1 cellular context compared by ENCODE assay signal in genomic region chr12:121888478-121889266, GRCh38.
TF ChIP-seq lines count a peak whose summit lies in the region.

Gene PSMD9 (plus strand): TSS chr12:121888790. CDS start chr12:121888857, 67 bp downstream.

TF ChIP-seq in GM12878, 131 proteins besides CTCF, POLR2A, EP300 and RAD21 (continued from another document and continues in another):
- TF ChIP-seq KLF5 (IDR thresholded peaks at IDR 0.05; ENCODE audit: partially characterized antibody) (peak; percentile 91), CBX3 (IDR thresholded peaks at IDR 0.05; ENCODE audit: borderline replicate concordance, low read depth) (no peak), JUNB (IDR thresholded peaks at IDR 0.05) (peak; percentile 62; the same call in 1 of the 2 replicates), TARDBP (IDR thresholded peaks at IDR 0.05; ENCODE audit: borderline replicate concordance) (no peak; the same call in 1 of the 2 replicates), TBL1XR1 (IDR thresholded peaks at IDR 0.05; ENCODE audit: low read depth, low read length) (0 out of 2 replicates have a peak, but pooled peaks have one; percentile 69), NR2F1 (conservative IDR thresholded peaks at IDR 0.05) (peak; percentile 76), E4F1 (IDR thresholded peaks at IDR 0.05; ENCODE audit: borderline replicate concordance, partially characterized antibody) (no peak), KAT2A (conservative IDR thresholded peaks at IDR 0.05; ENCODE audit: control insufficient read depth, low read depth, low read length) (no peak), SUPT20H (IDR thresholded peaks at IDR 0.05; ENCODE audit: borderline replicate concordance, control insufficient read depth, low read depth, low read length) (no peak), MTA2 (IDR thresholded peaks at IDR 0.05; ENCODE audit: low read depth) (peak; percentile 85), CREB1 (IDR thresholded peaks at IDR 0.05; ENCODE audit: low read depth) (peak; percentile 71; the same call in 1 of the 2 replicates), STAT1 (conservative IDR thresholded peaks at IDR 0.05) (0 out of 2 replicates have a peak, but pooled peaks have one; percentile 24), MEF2B (IDR thresholded peaks at IDR 0.05; ENCODE audit: partially characterized antibody, poor library complexity, severe bottlenecking) (peak; percentile 80), GATAD2B (conservative IDR thresholded peaks at IDR 0.05; ENCODE audit: low read depth) (peak; percentile 73), PRDM15 (CRISPR knock-in tag; IDR thresholded peaks at IDR 0.05) (no peak), CBX5 (IDR thresholded peaks at IDR 0.05; ENCODE audit: low read depth) (no peak), BHLHE40 (IDR thresholded peaks at IDR 0.05; ENCODE audit: borderline replicate concordance in 1 of 2, low read depth in 2 of 2, low read length in 1 of 2) (peak; percentile 99), DPF2 (IDR thresholded peaks at IDR 0.05) (peak; percentile 74), USF2 (IDR thresholded peaks at IDR 0.05; ENCODE audit: borderline replicate concordance, low read depth, low read length) (peak; percentile 88), MYC (IDR thresholded peaks at IDR 0.05; ENCODE audit: insufficient read depth, insufficient read length, insufficient replicate concordance, low read length, severe bottlenecking) (peak; percentile 90), MTA3 (IDR thresholded peaks at IDR 0.05; ENCODE audit: borderline replicate concordance, low read length) (no peak; the same call in 1 of the 2 replicates), PBX3 (IDR thresholded peaks at IDR 0.05; ENCODE audit: insufficient replicate concordance, low read depth, low read length) (no peak), SMAD5 (IDR thresholded peaks at IDR 0.05; ENCODE audit: low read depth) (peak; percentile 38; the same call in 1 of the 2 replicates), CHD4 (IDR thresholded peaks at IDR 0.05) (no peak), CHD2 (IDR thresholded peaks at IDR 0.05; ENCODE audit: borderline replicate concordance, low read depth, low read length) (peak; percentile 77), RUNX3 (IDR thresholded peaks at IDR 0.05; ENCODE audit: low read length) (peak; percentile 84), IRF4 (IDR thresholded peaks at IDR 0.05; ENCODE audit: low read depth, low read length) (no peak), BRCA1 (IDR thresholded peaks at IDR 0.05; ENCODE audit: low read depth, low read length) (0 out of 2 replicates have a peak, but pooled peaks have one; percentile 16), BCL3 (IDR thresholded peaks at IDR 0.05; ENCODE audit: borderline replicate concordance, insufficient read depth, low read depth, low read length, poor library complexity, severe bottlenecking) (no peak), CBFB (IDR thresholded peaks at IDR 0.05; ENCODE audit: low read depth) (peak; percentile 58; the same call in 1 of the 2 replicates), CHD1 (IDR thresholded peaks at IDR 0.05; ENCODE audit: low read depth, low read length) (no peak), PML (IDR thresholded peaks at IDR 0.05; ENCODE audit: low read length) (peak; percentile 91), YY1 (IDR thresholded peaks at IDR 0.05; ENCODE audit: low read depth, low read length) (peak; percentile 89), CEBPB (IDR thresholded peaks at IDR 0.05; ENCODE audit: borderline replicate concordance in 1 of 2, low read depth in 2 of 2, low read length in 2 of 2) (no peak), BCL11A (IDR thresholded peaks at IDR 0.05; ENCODE audit: low read depth, low read length) (no peak), ZNF622 (IDR thresholded peaks at IDR 0.05) (no peak), TCF3 (IDR thresholded peaks at IDR 0.05; ENCODE audit: borderline replicate concordance, insufficient read depth, low read depth, low read length) (0 out of 2 replicates have a peak, but pooled peaks have one; percentile 32), ZNF687 (IDR thresholded peaks at IDR 0.05) (peak; percentile 95), SREBF2 (IDR thresholded peaks at IDR 0.05; ENCODE audit: low read length) (no peak), IKZF1 (conservative IDR thresholded peaks at IDR 0.05) (peak; percentile 86), HDGF (IDR thresholded peaks at IDR 0.05) (peak; percentile 69; the same call in 1 of the 2 replicates), ZBTB33 (IDR thresholded peaks at IDR 0.05) (no peak), POLR2AphosphoS5 (IDR thresholded peaks at IDR 0.05; ENCODE audit: low read length) (peak; percentile 79), NFYA (IDR thresholded peaks at IDR 0.05; ENCODE audit: borderline replicate concordance, low read depth, low read length) (no peak), CREM (IDR thresholded peaks at IDR 0.05; ENCODE audit: low read depth) (peak; percentile 75; the same call in 1 of the 2 replicates), ASH2L (IDR thresholded peaks at IDR 0.05; ENCODE audit: borderline replicate concordance, low read depth) (no peak), NBN (IDR thresholded peaks at IDR 0.05) (peak; percentile 87), E2F4 (IDR thresholded peaks at IDR 0.05; ENCODE audit: low read depth, low read length) (no peak), ZNF217 (IDR thresholded peaks at IDR 0.05) (no peak), EGR1 (IDR thresholded peaks at IDR 0.05; ENCODE audit: borderline replicate concordance in 1 of 2, low read depth in 2 of 2, low read length in 2 of 2) (peak in 1 of 2 experiments; percentile 64; a peak in 1 of 3 replicates), RAD51 (IDR thresholded peaks at IDR 0.05) (peak; percentile 92), EED (IDR thresholded peaks at IDR 0.05; ENCODE audit: low read depth) (no peak), SP1 (IDR thresholded peaks at IDR 0.05; ENCODE audit: low read depth, low read length) (peak; percentile 60), STAT3 (IDR thresholded peaks at IDR 0.05; ENCODE audit: low read depth, low read length) (peak; percentile 56; the same call in 1 of the 2 replicates)
